ENCODE assay signal across 13 cellular contexts in the genomic region with DNA sequence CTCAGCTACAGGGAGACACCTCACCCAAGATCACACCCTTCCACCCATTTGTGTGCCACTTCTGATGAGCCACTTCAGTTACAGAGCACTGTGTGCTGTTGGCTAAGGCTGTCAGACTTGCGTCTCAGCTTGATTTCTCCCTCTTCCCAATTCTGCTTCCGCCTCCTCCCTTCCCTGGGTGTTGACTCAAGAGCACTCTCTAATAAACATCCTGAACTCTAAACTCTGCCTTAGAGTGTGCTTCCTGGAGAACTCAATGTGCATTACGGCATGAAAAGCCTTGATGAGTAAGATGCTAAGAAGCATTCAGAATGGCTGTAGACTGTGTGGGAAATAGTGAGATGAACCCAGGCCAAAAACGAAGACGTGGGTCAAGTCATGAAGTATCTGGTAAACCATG. TPM values are rescaled to one million over a fixed set of nuclear protein-coding genes. Genes with fewer than 3 reads are reported as not detected.
A peak's percentile ranks its signal among the peaks of the same experiment; 100 is the strongest.
DNase-seq lines count a peak whose midpoint lies in the region; ATAC-seq and TF ChIP-seq lines count a peak whose summit lies in the region.
"Had no signal": no experiment of that assay in that cellular context is flagged by ENCODE, and none has a peak within 500 bp of the region (broad histone marks: within the 10 kb centered on the region; RNA-seq: fewer than 3 reads in every experiment).

No MANE protein-coding gene starts in this region.

- peaks cover 0 to 9% of the 10 kb centered on the region in 2 donors for H3K27me3 Mint-ChIP-seq in natural killer cell treated with Interleukin-12 subunit alpha and Interleukin-12 subunit beta and Interleukin-15 and Interleukin-18, amount 100 ng/mL, for 72 hours
- no peaks in the 10 kb centered on the region for H3K27me3 Mint-ChIP-seq in natural killer cell (ENCODE audit: low read depth in 2 of 2)
- H3K27me3 Mint-ChIP-seq in CD14-positive monocyte (ENCODE audit: low read depth in 3 of 3) = peaks cover under 1 to 3% (median 1%) of the 10 kb centered on the region in 3 donors
- no peaks in the 10 kb centered on the region for H3K27me3 Mint-ChIP-seq in WTC11 (ENCODE audit: low read depth)

- TF ChIP-seq CTCF in natural killer cell (IDR thresholded peaks at IDR 0.05) (no peak), body of pancreas (IDR thresholded peaks at IDR 0.05) (no peak), left lung (IDR thresholded peaks at IDR 0.05) (no peak), WERI-Rb-1 (IDR thresholded peaks at IDR 0.05; ENCODE audit: low read depth, low read length) (no peak), CD14-positive monocyte (IDR thresholded peaks at IDR 0.05) (no peak), WTC11 (IDR thresholded peaks at IDR 0.05) (no peak)

- POLR2A ChIA-PET in WTC11 (lab: Charles Lee) = no interaction called here

- H3K36me3 ChIP-seq in body of pancreas (replicated peaks in 1 of 2; ENCODE audit: insufficient read depth in 1 of 2, low read depth in 2 of 2) = no peaks in the 10 kb centered on the region
- H3K36me3 ChIP-seq in left lung = no peaks in the 10 kb centered on the region
- H3K36me3 ChIP-seq in aorta (ENCODE audit: control insufficient read depth in 1 of 2, insufficient read depth in 2 of 2, low read length in 1 of 2) = no peaks in the 10 kb centered on the region
- H3K36me3 ChIP-seq in WERI-Rb-1 = no peaks in the 10 kb centered on the region
- H3K36me3 ChIP-seq: cardiac muscle cell had no signal

- no peak overlapping the region for H3K27ac ChIP-seq in body of pancreas
- peak overlapping the region; percentile 16 to 21 for H3K27ac ChIP-seq in left lung
- H3K27ac ChIP-seq in aorta (ENCODE audit: low read depth in 1 of 2, low read length in 2 of 2) = no peak overlapping the region
- H3K27ac ChIP-seq in WERI-Rb-1 = no peak overlapping the region
- H3K27ac ChIP-seq: cardiac muscle cell, KMS-11 had no signal

- H3K9me3 Mint-ChIP-seq in natural killer cell treated with Interleukin-12 subunit alpha and Interleukin-12 subunit beta and Interleukin-15 and Interleukin-18, amount 100 ng/mL, for 72 hours = peaks cover 3% of the 10 kb centered on the region
- H3K9me3 Mint-ChIP-seq in natural killer cell (no peaks in the 10 kb centered on the region), CD14-positive monocyte (peaks cover 0 to 2% (median 0%) of the 10 kb centered on the region in 7 donors), WTC11 (no peaks in the 10 kb centered on the region)

- no peak for DNase-seq in natural killer cell treated with Interleukin-12 subunit alpha and Interleukin-12 subunit beta and Interleukin-15 and Interleukin-18, amount 100 ng/mL, for 72 hours (ENCODE audit: low spot score)
- no peak for DNase-seq in natural killer cell
- no peak for DNase-seq in body of pancreas
- no peak for DNase-seq in left lung
- DNase-seq in aorta = no peak
- no peak for DNase-seq in WERI-Rb-1
- DNase-seq in CD14-positive monocyte (ENCODE audit: low spot score) = no peak
- DNase-seq in WTC11 (ENCODE audit: low spot score) = no peak
- DNase-seq: NCI-H2171 had no signal

- no peaks in the 10 kb centered on the region for H3K27me3 ChIP-seq in body of pancreas
- H3K27me3 ChIP-seq in left lung = no peaks in the 10 kb centered on the region
- H3K27me3 ChIP-seq in aorta (ENCODE audit: control insufficient read depth in 1 of 2, insufficient read depth in 2 of 2, low read length in 1 of 2) = no peaks in the 10 kb centered on the region
- no peaks in the 10 kb centered on the region for H3K27me3 ChIP-seq in WERI-Rb-1 (ENCODE audit: insufficient read depth, low read depth, severe bottlenecking)
- H3K27me3 ChIP-seq: cardiac muscle cell had no signal

- no peak for ATAC-seq in natural killer cell treated with Interleukin-12 subunit alpha and Interleukin-12 subunit beta and Interleukin-15 and Interleukin-18, amount 100 ng/mL, for 72 hours
- ATAC-seq in natural killer cell (no peak), body of pancreas (peak; percentile 40), left lung (peak; percentile 49), aorta (ENCODE audit: low FRiP score) (peak; percentile 36), WTC11 (no peak)
- ATAC-seq: Panc1 had no signal

- CTCF ChIA-PET in WTC11 (lab: Charles Lee) = no interaction called here

- H3K9me3 ChIP-seq in body of pancreas (no peaks in the 10 kb centered on the region), left lung (no peaks in the 10 kb centered on the region), aorta (ENCODE audit: control insufficient read depth, low read length) (no peaks in the 10 kb centered on the region), WERI-Rb-1 (ENCODE audit: severe bottlenecking) (no peaks in the 10 kb centered on the region)

- WGBS in body of pancreas, 2 donors = 57 to 65% methylated on average over 5 of the region's 5 CpGs
- 87 to 88% methylated on average over 5 of the region's 5 CpGs for WGBS in aorta, 2 donors

- H3K4me1 ChIP-seq in body of pancreas (no peaks in the 10 kb centered on the region), left lung (peaks cover 0 to 5% of the 10 kb centered on the region in 2 donors), aorta (ENCODE audit: control insufficient read depth in 1 of 2, insufficient read depth in 2 of 2, low read length in 2 of 2) (no peaks in the 10 kb centered on the region)

- intact Hi-C loops in natural killer cell (cut with micrococcal nuclease) (no loop called here), body of pancreas (cut with DNase I) (no loop called here), left lung (cut with DNase I) (no loop called here), aorta (cut with DNase I) (no loop called here), CD14-positive monocyte (cut with micrococcal nuclease) (no loop called here)

- H3K4me3 ChIP-seq in body of pancreas = no peak overlapping the region
- H3K4me3 ChIP-seq in left lung = no peak overlapping the region
- H3K4me3 ChIP-seq in aorta (ENCODE audit: low read length in 2 of 2) = no peak overlapping the region
- no peak overlapping the region for H3K4me3 ChIP-seq in WERI-Rb-1 (ENCODE audit: low read depth, low read length)
- H3K4me3 ChIP-seq: cardiac muscle cell had no signal

- H3K27ac Mint-ChIP-seq in natural killer cell treated with Interleukin-12 subunit alpha and Interleukin-12 subunit beta and Interleukin-15 and Interleukin-18, amount 100 ng/mL, for 72 hours = peak overlapping the region; percentile 58 to 95
- H3K27ac Mint-ChIP-seq in natural killer cell (no peak overlapping the region), CD14-positive monocyte (no peak overlapping the region), WTC11 (no peak overlapping the region)

- TF ChIP-seq POLR2A in body of pancreas (IDR thresholded peaks at IDR 0.05) = no peak

- H3K36me3 Mint-ChIP-seq in natural killer cell treated with Interleukin-12 subunit alpha and Interleukin-12 subunit beta and Interleukin-15 and Interleukin-18, amount 100 ng/mL, for 72 hours = no peaks in the 10 kb centered on the region
- H3K36me3 Mint-ChIP-seq in natural killer cell = no peaks in the 10 kb centered on the region
- H3K36me3 Mint-ChIP-seq in CD14-positive monocyte = no peaks in the 10 kb centered on the region
- H3K36me3 Mint-ChIP-seq in WTC11 = no peaks in the 10 kb centered on the region

- H3K4me1 Mint-ChIP-seq in natural killer cell treated with Interleukin-12 subunit alpha and Interleukin-12 subunit beta and Interleukin-15 and Interleukin-18, amount 100 ng/mL, for 72 hours (ENCODE audit: low read depth in 2 of 2) = peaks cover 23 to 43% of the 10 kb centered on the region in 2 donors
- H3K4me1 Mint-ChIP-seq in natural killer cell (peaks cover 19% of the 10 kb centered on the region in 2 donors), CD14-positive monocyte (peaks cover 20% of the 10 kb centered on the region), WTC11 (no peaks in the 10 kb centered on the region)

- H3K4me3 Mint-ChIP-seq in natural killer cell treated with Interleukin-12 subunit alpha and Interleukin-12 subunit beta and Interleukin-15 and Interleukin-18, amount 100 ng/mL, for 72 hours = no peak overlapping the region
- H3K4me3 Mint-ChIP-seq in natural killer cell = no peak overlapping the region
- no peak overlapping the region for H3K4me3 Mint-ChIP-seq in CD14-positive monocyte
- no peak overlapping the region for H3K4me3 Mint-ChIP-seq in WTC11
- H3K4me3 Mint-ChIP-seq: neural crest cell had no signal

TF ChIP-seq in WTC11, 78 proteins besides CTCF, POLR2A, EP300 and RAD21:
- no peak for TF ChIP-seq KAT7 (CRISPR knock-in tag; IDR thresholded peaks at IDR 0.05; ENCODE audit: borderline replicate concordance)
- TF ChIP-seq, protein P1, sequence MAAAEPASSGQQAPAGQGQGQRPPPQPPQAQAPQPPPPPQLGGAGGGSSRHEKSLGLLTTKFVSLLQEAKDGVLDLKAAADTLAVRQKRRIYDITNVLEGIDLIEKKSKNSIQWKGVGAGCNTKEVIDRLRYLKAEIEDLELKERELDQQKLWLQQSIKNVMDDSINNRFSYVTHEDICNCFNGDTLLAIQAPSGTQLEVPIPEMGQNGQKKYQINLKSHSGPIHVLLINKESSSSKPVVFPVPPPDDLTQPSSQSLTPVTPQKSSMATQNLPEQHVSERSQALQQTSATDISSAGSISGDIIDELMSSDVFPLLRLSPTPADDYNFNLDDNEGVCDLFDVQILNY (CRISPR knock-in tag; IDR thresholded peaks at IDR 0.05) = no peak
- TF ChIP-seq, protein P2, sequence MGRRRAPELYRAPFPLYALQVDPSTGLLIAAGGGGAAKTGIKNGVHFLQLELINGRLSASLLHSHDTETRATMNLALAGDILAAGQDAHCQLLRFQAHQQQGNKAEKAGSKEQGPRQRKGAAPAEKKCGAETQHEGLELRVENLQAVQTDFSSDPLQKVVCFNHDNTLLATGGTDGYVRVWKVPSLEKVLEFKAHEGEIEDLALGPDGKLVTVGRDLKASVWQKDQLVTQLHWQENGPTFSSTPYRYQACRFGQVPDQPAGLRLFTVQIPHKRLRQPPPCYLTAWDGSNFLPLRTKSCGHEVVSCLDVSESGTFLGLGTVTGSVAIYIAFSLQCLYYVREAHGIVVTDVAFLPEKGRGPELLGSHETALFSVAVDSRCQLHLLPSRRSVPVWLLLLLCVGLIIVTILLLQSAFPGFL (CRISPR knock-in tag; IDR thresholded peaks at IDR 0.05; ENCODE audit: borderline replicate concordance) = no peak
- no peak for TF ChIP-seq TEAD4 (CRISPR knock-in tag; IDR thresholded peaks at IDR 0.05)

RNA-seq across cellular contexts. Expression of a gene that starts 54.9 kb away (rescaled TPM):
- total RNA-seq in natural killer cell treated with Interleukin-12 subunit alpha and Interleukin-12 subunit beta and Interleukin-15 and Interleukin-18, amount 100 ng/mL, for 72 hours = 10 to 100 TPM; 11.8 to 49.3 TPM
- total RNA-seq in natural killer cell (100 to 1,000 TPM in 1 of 3 donors, 10 to 100 TPM in 2; 33.5 to 114 (median 80.2) TPM), body of pancreas (10 to 100 TPM; 10.1 to 11.5 TPM), left lung (10 to 100 TPM; 35.5 to 89.3 TPM), aorta (10 to 100 TPM; 51.3 to 71.0 TPM), WTC11 (2021) (3.2 to 3.4 TPM (median 3.2 TPM) in 3 replicates)
- polyA plus RNA-seq in aorta (1 to 10 TPM; 3.1 to 9.1 TPM), CD14-positive monocyte (under 1 TPM; 0.43 to 0.64 TPM)

Comparison
In these comparisons a context has a peak if more than half of its experiments do, and no peak if none do; other contexts are left out.
1. H3K27ac Mint-ChIP-seq: peak in natural killer cell treated with Interleukin-12 subunit alpha and Interleukin-12 subunit beta and Interleukin-15 and Interleukin-18, amount 100 ng/mL, for 72 hours (2 of 2); none in natural killer cell (0 of 2), CD14-positive monocyte (0 of 7) and WTC11 (single experiment).
2. ATAC-seq: peak in body of pancreas (single experiment), left lung (single experiment) and aorta (single experiment); none in natural killer cell treated with Interleukin-12 subunit alpha and Interleukin-12 subunit beta and Interleukin-15 and Interleukin-18, amount 100 ng/mL, for 72 hours (0 of 2), natural killer cell (0 of 3) and WTC11 (single experiment).
3. H3K27ac ChIP-seq: peak in left lung (2 of 2); none in body of pancreas (0 of 4), aorta (0 of 2) and WERI-Rb-1 (single experiment).